Comparison of ENCODE assay signal across 8 cellular contexts in the genomic region with DNA sequence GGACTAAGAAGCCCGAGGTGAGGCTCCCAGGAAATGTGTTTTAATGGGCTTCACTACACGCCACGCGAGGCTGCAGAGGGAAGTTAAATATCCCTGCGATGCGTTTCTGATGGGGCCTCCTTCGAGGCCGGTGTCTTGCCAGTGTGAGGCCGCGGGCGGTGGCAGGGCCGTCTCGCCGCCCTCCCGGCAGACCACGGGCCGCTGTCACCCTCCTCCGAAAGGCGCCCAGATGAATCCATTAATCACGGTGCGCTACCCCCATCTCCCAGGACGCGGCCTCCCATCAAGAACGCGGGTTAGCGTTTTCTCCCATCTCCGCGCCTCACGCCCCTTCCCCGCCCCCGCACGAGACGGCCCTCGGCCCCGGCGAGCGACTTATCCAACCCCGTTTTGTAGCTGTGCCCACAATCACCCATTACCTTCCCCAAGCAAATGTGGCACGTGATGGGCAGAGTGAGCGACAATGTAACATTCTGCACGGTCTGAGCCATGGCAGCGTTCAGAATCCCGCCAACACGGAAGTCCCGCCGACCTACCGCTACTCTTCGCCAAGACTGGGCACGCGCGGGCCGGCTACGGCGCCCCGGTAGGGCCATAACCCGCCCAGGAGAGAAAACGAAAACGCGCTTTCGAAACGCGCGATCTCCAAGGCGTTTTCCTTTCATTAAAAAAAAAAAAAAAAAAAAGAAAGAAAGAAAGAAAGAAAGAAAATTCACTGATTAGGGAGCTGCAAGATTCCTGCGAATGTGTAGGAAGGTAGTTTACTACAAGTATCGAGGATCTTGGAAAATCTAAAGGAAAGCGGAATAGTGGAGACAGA. TPM values are rescaled to one million over a fixed set of nuclear protein-coding genes. Genes with fewer than 3 reads are reported as not detected.
DNase-seq lines count a peak whose midpoint lies in the region; TF ChIP-seq lines count a peak whose summit lies in the region.

A gene with protein sequence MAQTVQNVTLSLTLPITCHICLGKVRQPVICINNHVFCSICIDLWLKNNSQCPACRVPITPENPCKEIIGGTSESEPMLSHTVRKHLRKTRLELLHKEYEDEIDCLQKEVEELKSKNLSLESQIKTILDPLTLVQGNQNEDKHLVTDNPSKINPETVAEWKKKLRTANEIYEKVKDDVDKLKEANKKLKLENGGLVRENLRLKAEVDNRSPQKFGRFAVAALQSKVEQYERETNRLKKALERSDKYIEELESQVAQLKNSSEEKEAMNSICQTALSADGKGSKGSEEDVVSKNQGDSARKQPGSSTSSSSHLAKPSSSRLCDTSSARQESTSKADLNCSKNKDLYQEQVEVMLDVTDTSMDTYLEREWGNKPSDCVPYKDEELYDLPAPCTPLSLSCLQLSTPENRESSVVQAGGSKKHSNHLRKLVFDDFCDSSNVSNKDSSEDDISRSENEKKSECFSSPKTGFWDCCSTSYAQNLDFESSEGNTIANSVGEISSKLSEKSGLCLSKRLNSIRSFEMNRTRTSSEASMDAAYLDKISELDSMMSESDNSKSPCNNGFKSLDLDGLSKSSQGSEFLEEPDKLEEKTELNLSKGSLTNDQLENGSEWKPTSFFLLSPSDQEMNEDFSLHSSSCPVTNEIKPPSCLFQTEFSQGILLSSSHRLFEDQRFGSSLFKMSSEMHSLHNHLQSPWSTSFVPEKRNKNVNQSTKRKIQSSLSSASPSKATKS (minus strand): TSS at position 526 of the 820 bp plus-strand sequence. CDS start 35 bp downstream, at position 491.

- H4K20me1 ChIP-seq in SK-N-SH (ENCODE audit: insufficient read depth), result 0 out of 2 replicates have a peak, but pooled peaks cover 4% of the 10 kb centered on the region

- WGBS in SK-N-SH (ENCODE audit: low lambda C conversion rate), result 2% methylated on average over 50 of the region's 67 CpGs
- under 1% methylated on average over 39 of the region's 67 CpGs for WGBS in suprapubic skin

- H3K27ac ChIP-seq in SK-N-SH (ENCODE audit: low read depth in 2 of 2, low read length in 1 of 2) (peak within 1 kb of the TSS; percentile 62 to 88), suprapubic skin (peak within 1 kb of the TSS; percentile 64)

- POLR2A ChIA-PET in SK-N-SH (lab: Yijun Ruan, JAX), result no interaction called here

- H3K4me3 ChIP-seq in GM06990 (replicated peaks; ENCODE audit: low read depth, low read length), result peak within 1 kb of the TSS; percentile 92
- peak within 1 kb of the TSS; percentile 71 for H3K4me3 ChIP-seq in HFF-Myc (replicated peaks; ENCODE audit: low read depth, low read length)
- peak within 1 kb of the TSS; percentile 93 to 96 for H3K4me3 ChIP-seq in SK-N-SH (ENCODE audit: low read depth in 2 of 2, low read length in 1 of 2)
- peak within 1 kb of the TSS; percentile 65 for H3K4me3 ChIP-seq in suprapubic skin

- peak in 1 of 2 donors; percentile 53 for TF ChIP-seq POLR2A in suprapubic skin (IDR thresholded peaks at IDR 0.05)

- H3K36me3 ChIP-seq in GM06990 (ENCODE audit: control insufficient read depth, insufficient read depth, low read length) (no peaks in the 10 kb centered on the region), SK-N-SH (replicated peaks in 1 of 2; ENCODE audit: control insufficient read depth in 1 of 2, insufficient read depth in 2 of 2, low read length in 1 of 2) (peaks cover 0 to 6% of the 10 kb centered on the region in 2 experiments), suprapubic skin (no peaks in the 10 kb centered on the region)

- H2AFZ ChIP-seq in SK-N-SH (ENCODE audit: low read depth), result peak within 1 kb of the TSS; percentile 98

- H3K9me2 ChIP-seq in SK-N-SH, result no peaks in the 10 kb centered on the region

- H3F3A ChIP-seq in SK-N-SH (replicated peaks; ENCODE audit: insufficient read depth), result no peaks in the 10 kb centered on the region

- no peaks in the 10 kb centered on the region for H3K9me3 ChIP-seq in SK-N-SH
- H3K9me3 ChIP-seq in suprapubic skin, result no peaks in the 10 kb centered on the region

- no peak for TF ChIP-seq CTCF in GM06990 (IDR thresholded peaks at IDR 0.05; ENCODE audit: insufficient read depth, low read length, poor library complexity, severe bottlenecking)
- no peak for TF ChIP-seq CTCF in HFF-Myc (IDR thresholded peaks at IDR 0.05; ENCODE audit: low read depth, low read length, missing control alignments)
- TF ChIP-seq CTCF in SK-N-SH (IDR thresholded peaks at IDR 0.05), result no peak
- no peak for TF ChIP-seq CTCF in suprapubic skin (IDR thresholded peaks at IDR 0.05)

- no peak for TF ChIP-seq RAD21 in SK-N-SH (IDR thresholded peaks at IDR 0.05; ENCODE audit: low read length)

- H3K79me2 ChIP-seq in SK-N-SH (ENCODE audit: insufficient read depth), result peaks cover 49% of the 10 kb centered on the region

- peak within 1 kb of the TSS; percentile 78 for H3K9ac ChIP-seq in SK-N-SH

- peak within 1 kb of the TSS; percentile 78 for H3K4me2 ChIP-seq in SK-N-SH

- peak; percentile 95 for DNase-seq in GM06990 (ENCODE audit: extremely low read depth, insufficient read length)
- peak; percentile 46 for DNase-seq in HFF-Myc (ENCODE audit: extremely low read depth, low read depth)
- DNase-seq in MV-4-11 (lab: John Stamatoyannopoulos, UW), result peak; percentile 74
- peak; percentile 88 for DNase-seq in SK-N-SH
- peak; percentile 94 for DNase-seq in activated naive CD4-positive, alpha-beta T cell treated with anti-CD3 and anti-CD28 coated beads, Interleukin-2, amount 50 U/mL, for 16 hours
- no peak for DNase-seq in glomerular endothelial cell (ENCODE audit: extremely low read depth, low read depth, low spot score)
- DNase-seq in occipital lobe (lab: John Stamatoyannopoulos, UW), result peak; percentile 87
- peak; percentile 94 for DNase-seq in suprapubic skin (ENCODE audit: low spot score in 2 of 2)

- TF ChIP-seq EP300 in SK-N-SH (IDR thresholded peaks at IDR 0.05; ENCODE audit: borderline replicate concordance in 1 of 2, low read depth in 1 of 2, low read length in 1 of 2) (no peak), suprapubic skin (IDR thresholded peaks at IDR 0.05) (no peak)

- CTCF ChIA-PET in SK-N-SH (lab: Yijun Ruan, JAX), result interaction anchor here (0.6 to 1.6 kb wide), 2 partner anchors 13 kb away, joined by 3 to 5 read pairs; no protein-coding TSS in a partner anchor

- no peaks in the 10 kb centered on the region for H3K27me3 ChIP-seq in GM06990 (replicated peaks; ENCODE audit: control insufficient read depth, insufficient read depth, low read length)
- no peaks in the 10 kb centered on the region for H3K27me3 ChIP-seq in SK-N-SH (ENCODE audit: insufficient read depth)
- H3K27me3 ChIP-seq in suprapubic skin, result no peaks in the 10 kb centered on the region

- H3K4me1 ChIP-seq in SK-N-SH (ENCODE audit: control insufficient read depth in 1 of 2, insufficient read depth in 2 of 2, low read depth in 1 of 2, low read length in 1 of 2), result peaks cover 0 to 7% of the 10 kb centered on the region in 2 experiments; a peak in 2 of 4 replicates
- H3K4me1 ChIP-seq in suprapubic skin, result peaks cover 31% of the 10 kb centered on the region

TF ChIP-seq in SK-N-SH, 30 proteins besides CTCF, POLR2A, EP300 and RAD21 (continues in another document):
- no peak for TF ChIP-seq MEF2A (IDR thresholded peaks at IDR 0.05; ENCODE audit: borderline replicate concordance, low read depth)
- 0 out of 2 replicates have a peak, but pooled peaks have one; percentile 41 for TF ChIP-seq YY1 (IDR thresholded peaks at IDR 0.05; ENCODE audit: low read depth)
- TF ChIP-seq ELF1 (IDR thresholded peaks at IDR 0.05), result peak; percentile 96
- TF ChIP-seq POLR2AphosphoS5 (IDR thresholded peaks at IDR 0.05; ENCODE audit: low read depth, low read length), result peak; percentile 55
- TF ChIP-seq, protein P1, sequence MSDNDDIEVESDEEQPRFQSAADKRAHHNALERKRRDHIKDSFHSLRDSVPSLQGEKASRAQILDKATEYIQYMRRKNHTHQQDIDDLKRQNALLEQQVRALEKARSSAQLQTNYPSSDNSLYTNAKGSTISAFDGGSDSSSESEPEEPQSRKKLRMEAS (IDR thresholded peaks at IDR 0.05; ENCODE audit: low read depth), result peak; percentile 94
- TF ChIP-seq, protein P2, sequence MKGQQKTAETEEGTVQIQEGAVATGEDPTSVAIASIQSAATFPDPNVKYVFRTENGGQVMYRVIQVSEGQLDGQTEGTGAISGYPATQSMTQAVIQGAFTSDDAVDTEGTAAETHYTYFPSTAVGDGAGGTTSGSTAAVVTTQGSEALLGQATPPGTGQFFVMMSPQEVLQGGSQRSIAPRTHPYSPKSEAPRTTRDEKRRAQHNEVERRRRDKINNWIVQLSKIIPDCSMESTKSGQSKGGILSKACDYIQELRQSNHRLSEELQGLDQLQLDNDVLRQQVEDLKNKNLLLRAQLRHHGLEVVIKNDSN (IDR thresholded peaks at IDR 0.05; ENCODE audit: borderline replicate concordance, low read depth), result peak; percentile 47; the same call in 1 of the 2 replicates
- TF ChIP-seq, protein P3, sequence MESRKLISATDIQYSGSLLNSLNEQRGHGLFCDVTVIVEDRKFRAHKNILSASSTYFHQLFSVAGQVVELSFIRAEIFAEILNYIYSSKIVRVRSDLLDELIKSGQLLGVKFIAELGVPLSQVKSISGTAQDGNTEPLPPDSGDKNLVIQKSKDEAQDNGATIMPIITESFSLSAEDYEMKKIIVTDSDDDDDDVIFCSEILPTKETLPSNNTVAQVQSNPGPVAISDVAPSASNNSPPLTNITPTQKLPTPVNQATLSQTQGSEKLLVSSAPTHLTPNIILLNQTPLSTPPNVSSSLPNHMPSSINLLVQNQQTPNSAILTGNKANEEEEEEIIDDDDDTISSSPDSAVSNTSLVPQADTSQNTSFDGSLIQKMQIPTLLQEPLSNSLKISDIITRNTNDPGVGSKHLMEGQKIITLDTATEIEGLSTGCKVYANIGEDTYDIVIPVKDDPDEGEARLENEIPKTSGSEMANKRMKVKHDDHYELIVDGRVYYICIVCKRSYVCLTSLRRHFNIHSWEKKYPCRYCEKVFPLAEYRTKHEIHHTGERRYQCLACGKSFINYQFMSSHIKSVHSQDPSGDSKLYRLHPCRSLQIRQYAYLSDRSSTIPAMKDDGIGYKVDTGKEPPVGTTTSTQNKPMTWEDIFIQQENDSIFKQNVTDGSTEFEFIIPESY (IDR thresholded peaks at IDR 0.05; ENCODE audit: borderline replicate concordance, low read depth), result 0 out of 2 replicates have a peak, but pooled peaks have one; percentile 45
- 0 out of 2 replicates have a peak, but pooled peaks have one; percentile 29 for TF ChIP-seq SIN3A (IDR thresholded peaks at IDR 0.05; ENCODE audit: borderline replicate concordance, low read depth, low read length)
- peak; percentile 64 for TF ChIP-seq CHD2 (IDR thresholded peaks at IDR 0.05; ENCODE audit: low read length, partially characterized antibody)
- TF ChIP-seq MXI1 (IDR thresholded peaks at IDR 0.05; ENCODE audit: low read depth, low read length), result peak; percentile 94
- TF ChIP-seq GABPA (IDR thresholded peaks at IDR 0.05; ENCODE audit: low read depth), result peak; percentile 75
- no peak for TF ChIP-seq RXRA (IDR thresholded peaks at IDR 0.05; ENCODE audit: borderline replicate concordance, low read depth)
- TF ChIP-seq NRF1 (IDR thresholded peaks at IDR 0.05; ENCODE audit: low read depth, low read length), result peak; percentile 77

RNA-seq across cellular contexts. Expression of the gene that starts here (rescaled TPM):
- polyA plus RNA-seq in SK-N-SH (2012; rRNA removed), result 1.8 and 2.6 TPM in 2 replicates
- 3.1 and 3.5 TPM in 2 replicates for polyA plus RNA-seq in SK-N-SH (2012; cell fraction: cytosol; rRNA removed)
- 1.3 and 2.4 TPM in 2 replicates for polyA plus RNA-seq in SK-N-SH (2012; cell fraction: nucleus; rRNA removed)
- total RNA-seq in glomerular endothelial cell, result 8.9 and 11.8 TPM in 2 replicates
- total RNA-seq in occipital lobe, result 76.0 TPM
- 10 to 100 TPM in 1 of 4 donors, 1 to 10 TPM in 3; 5.3 to 10.6 (median 6.7) TPM for total RNA-seq in suprapubic skin
